18 cellular contexts compared by ENCODE assay signal in the genomic region with DNA sequence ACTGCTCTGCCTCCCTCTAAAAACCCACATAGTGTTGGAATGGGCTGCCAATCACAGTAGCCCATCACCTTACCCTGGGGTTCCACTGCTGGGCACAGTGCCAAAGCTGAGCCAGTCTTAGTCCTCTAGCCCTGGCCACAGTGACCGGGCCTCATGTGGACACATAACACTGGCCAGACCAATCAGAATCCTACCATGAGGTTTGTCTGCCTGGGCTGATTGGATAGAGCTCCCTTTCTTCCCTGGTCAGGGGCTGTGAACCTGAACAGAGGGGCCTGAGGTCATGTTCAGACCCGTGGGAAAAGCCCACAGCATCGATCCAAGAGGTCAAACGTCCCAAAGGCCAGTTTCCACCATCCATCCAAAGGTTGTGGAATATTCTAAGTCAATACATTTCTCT. TPM values are rescaled to one million over a fixed set of nuclear protein-coding genes. Genes with fewer than 3 reads are reported as not detected.
DNase-seq lines count a peak whose midpoint lies in the region; ATAC-seq, FAIRE-seq and TF ChIP-seq lines count a peak whose summit lies in the region.
"Had no signal": no experiment of that assay in that cellular context is flagged by ENCODE, and none has a peak within 500 bp of the region (broad histone marks: within the 10 kb centered on the region; RNA-seq: fewer than 3 reads in every experiment).

No MANE protein-coding gene starts in this region.

- H3K4me3 ChIP-seq in hepatocyte (no peak overlapping the region), neuronal stem cell (ENCODE audit: low read length in 2 of 2) (no peak overlapping the region), left lung (no peak overlapping the region)
- H3K4me3 ChIP-seq: GM12878, GM23338, MG63, SK-N-MC had no signal

- DNase-seq in HK-2 (ENCODE audit: unreplicated experiment) (peak; percentile 24), WTC11 (ENCODE audit: low spot score) (no peak), hepatocyte (ENCODE audit: low spot score) (no peak), neuronal stem cell (ENCODE audit: low spot score) (no peak), GM12892 (ENCODE audit: insufficient read length) (no peak), left lung (no peak)
- DNase-seq: DMS 273 treated with DMSO at 0.1 percent for 48 hours, GDM1, MG63, NCI-H1092 treated with DMSO at 0.1 percent for 48 hours, Right ventricle myocardium superior had no signal

- H3K4me2 ChIP-seq in hepatocyte (no peak overlapping the region), neuronal stem cell (ENCODE audit: insufficient read depth, low read length, poor library complexity, severe bottlenecking) (no peak overlapping the region)
- H3K4me2 ChIP-seq: GM23338 had no signal

- H2BK5ac ChIP-seq in neuronal stem cell (ENCODE audit: low read length), result no peak overlapping the region

- H3K4me3 Mint-ChIP-seq in WTC11, result no peak overlapping the region
- H3K4me3 Mint-ChIP-seq: GM23338 had no signal

- CTCF ChIA-PET in WTC11 (lab: Charles Lee), result interaction anchor here (0.9 to 3.3 kb wide), 5 partner anchors 11 to 82 kb away, joined by 3 to 14 read pairs (median 7); no protein-coding TSS in a partner anchor

- 72% methylated on average over 4 of the region's 4 CpGs for WGBS in hepatocyte (ENCODE audit: low lambda C conversion rate, missing lambda C conversion rate)
- no CpG with 5 or more reads among the region's 4 CpGs for WGBS in neuronal stem cell (ENCODE audit: extremely low coverage in 2 of 2, insufficient read length in 2 of 2, insufficient replicate concordance in 1 of 2), 2 donors

- H3K4me1 Mint-ChIP-seq in WTC11, result peaks cover 50% of the 10 kb centered on the region

- H3K27me3 Mint-ChIP-seq in WTC11 (ENCODE audit: low read depth), result no peaks in the 10 kb centered on the region

- no peak overlapping the region for H2AK5ac ChIP-seq in neuronal stem cell (ENCODE audit: low read depth, low read length)

- H2BK120ac ChIP-seq in neuronal stem cell (ENCODE audit: low read depth, low read length), result no peak overlapping the region

- TF ChIP-seq CTCF in WTC11 (IDR thresholded peaks at IDR 0.05) (no peak), hepatocyte (IDR thresholded peaks at IDR 0.05; ENCODE audit: poor library complexity) (no peak), left lung (IDR thresholded peaks at IDR 0.05) (no peak)

- H3K4ac ChIP-seq in neuronal stem cell (ENCODE audit: low read length), result no peak overlapping the region

- no peak overlapping the region for H4K91ac ChIP-seq in neuronal stem cell (ENCODE audit: low read depth, low read length, poor library complexity)

- H2BK15ac ChIP-seq in neuronal stem cell (ENCODE audit: low read length), result no peak overlapping the region

- FAIRE-seq in GM12892 (lab: Jason Lieb, UNC), result no peak
- FAIRE-seq: GM12878, GM18507 had no signal

- H3K18ac ChIP-seq in neuronal stem cell (ENCODE audit: low read length), result peak overlapping the region; percentile 23

- H2BK12ac ChIP-seq in neuronal stem cell (ENCODE audit: low read length), result no peak overlapping the region

- H3K27ac ChIP-seq in hepatocyte (peak overlapping the region; percentile 81), neuronal stem cell (replicated peaks; ENCODE audit: low read length) (no peak overlapping the region), left lung (no peak overlapping the region)
- H3K27ac ChIP-seq: C4-2B, SK-N-MC had no signal

- H3K14ac ChIP-seq in neuronal stem cell (ENCODE audit: low read length), result no peak overlapping the region

- no peaks in the 10 kb centered on the region for H3K36me3 ChIP-seq in hepatocyte (replicated peaks; ENCODE audit: insufficient read depth, low read depth)
- H3K36me3 ChIP-seq in neuronal stem cell (replicated peaks in 1 of 2; ENCODE audit: control insufficient read depth in 2 of 2, insufficient read depth in 2 of 2, low read length in 2 of 2), result peaks cover 4 to 23% of the 10 kb centered on the region in 2 donors
- H3K36me3 ChIP-seq in left lung, result no peaks in the 10 kb centered on the region
- H3K36me3 ChIP-seq: MG63 had no signal

- POLR2A ChIA-PET in WTC11 (lab: Charles Lee), result no interaction called here

- H3K27me3 ChIP-seq in hepatocyte, result no peaks in the 10 kb centered on the region
- H3K27me3 ChIP-seq in neuronal stem cell (ENCODE audit: control insufficient read depth in 3 of 3, insufficient read depth in 3 of 3, low read depth in 1 of 3, low read length in 3 of 3), result no peaks in the 10 kb centered on the region
- H3K27me3 ChIP-seq in left lung, result peaks cover 0 to 10% of the 10 kb centered on the region in 2 donors
- H3K27me3 ChIP-seq: MG63 had no signal

- peaks cover 29% of the 10 kb centered on the region for H3K4me1 ChIP-seq in hepatocyte (ENCODE audit: insufficient read depth)
- peaks cover 7 to 11% of the 10 kb centered on the region in 2 donors for H3K4me1 ChIP-seq in neuronal stem cell (ENCODE audit: control insufficient read depth in 2 of 2, insufficient read depth in 1 of 2, low read depth in 1 of 2, low read length in 2 of 2)
- peaks cover 7 to 8% of the 10 kb centered on the region in 2 donors for H3K4me1 ChIP-seq in left lung

- H3K9me3 ChIP-seq in hepatocyte (ENCODE audit: low read depth), result no peaks in the 10 kb centered on the region
- H3K9me3 ChIP-seq in neuronal stem cell (replicated peaks in 1 of 2; ENCODE audit: control insufficient read depth in 2 of 2, insufficient read depth in 1 of 2, low read depth in 1 of 2, low read length in 2 of 2), result peaks cover 0 to 3% of the 10 kb centered on the region in 2 donors
- no peaks in the 10 kb centered on the region for H3K9me3 ChIP-seq in left lung
- H3K9me3 ChIP-seq: MG63 had no signal

- no peaks in the 10 kb centered on the region for H3K9me3 Mint-ChIP-seq in WTC11
- H3K9me3 Mint-ChIP-seq: GM23338 had no signal

- ATAC-seq in WTC11 (no peak), GM19463 (IDR thresholded peaks at IDR 0.05; ENCODE audit: unreplicated experiment) (no peak), GM19452 (IDR thresholded peaks at IDR 0.05; ENCODE audit: unreplicated experiment) (no peak), left lung (no peak)
- ATAC-seq: GM12878, GM23338 had no signal

- no peak overlapping the region for H3K9ac ChIP-seq in neuronal stem cell (ENCODE audit: low read depth, low read length, poor library complexity)

- H3K9me2 ChIP-seq in hepatocyte (replicated peaks; ENCODE audit: insufficient read depth), result no peaks in the 10 kb centered on the region

- H4K8ac ChIP-seq in neuronal stem cell (ENCODE audit: low read depth, low read length), result no peak overlapping the region

- no peaks in the 10 kb centered on the region for H3K36me3 Mint-ChIP-seq in WTC11

- no peak for TF ChIP-seq POLR2A in GM12892 (IDR thresholded peaks at IDR 0.05; ENCODE audit: low read depth, low read length)

- H4K20me1 ChIP-seq in hepatocyte (ENCODE audit: insufficient read depth, poor library complexity, severe bottlenecking), result peaks cover 59% of the 10 kb centered on the region

- peaks cover 99% of the 10 kb centered on the region for H3K79me2 ChIP-seq in hepatocyte

- H3K79me1 ChIP-seq in neuronal stem cell (ENCODE audit: low read depth, low read length), result peaks cover 14% of the 10 kb centered on the region

- H3K27ac Mint-ChIP-seq in WTC11, result peak overlapping the region; percentile 69; the same call in 1 of the 2 replicates
- H3K27ac Mint-ChIP-seq: GM23338 had no signal

- H2AFZ ChIP-seq in hepatocyte (no peak overlapping the region), neuronal stem cell (ENCODE audit: low read length) (no peak overlapping the region)
- H2AFZ ChIP-seq: GM23338 had no signal

- no peak overlapping the region for H3K23ac ChIP-seq in neuronal stem cell (ENCODE audit: low read depth, low read length, poor library complexity)

- intact Hi-C loops in left lung (cut with DNase I), result no loop called here

TF ChIP-seq in WTC11, 78 proteins besides CTCF, POLR2A, EP300 and RAD21:
- TF ChIP-seq CBFB (CRISPR knock-in tag; IDR thresholded peaks at IDR 0.05; ENCODE audit: low read depth), result no peak

RNA-seq across cellular contexts. Expression of gene DLG5, which starts 6.1 kb away (rescaled TPM):
- total RNA-seq in WTC11 (2021), result 58.1 to 65.5 TPM (median 59.1 TPM) in 3 replicates
- total RNA-seq in hepatocyte, result 23.6 and 29.3 TPM in 2 replicates
- polyA plus RNA-seq in hepatocyte, result 14.7 and 15.5 TPM in 2 replicates
- polyA plus RNA-seq in neuronal stem cell (2013, experiment 1 of 2), result 35.6 TPM
- polyA plus RNA-seq in neuronal stem cell (2013, experiment 2 of 2), result 35.2 TPM
- polyA plus RNA-seq in GM12892 (2012; ENCODE audit: missing spikeins), result 1.8 TPM
- 10 to 100 TPM; 17.0 to 28.4 TPM for total RNA-seq in left lung
